10 cellular contexts compared by ENCODE assay signal in the genomic region with DNA sequence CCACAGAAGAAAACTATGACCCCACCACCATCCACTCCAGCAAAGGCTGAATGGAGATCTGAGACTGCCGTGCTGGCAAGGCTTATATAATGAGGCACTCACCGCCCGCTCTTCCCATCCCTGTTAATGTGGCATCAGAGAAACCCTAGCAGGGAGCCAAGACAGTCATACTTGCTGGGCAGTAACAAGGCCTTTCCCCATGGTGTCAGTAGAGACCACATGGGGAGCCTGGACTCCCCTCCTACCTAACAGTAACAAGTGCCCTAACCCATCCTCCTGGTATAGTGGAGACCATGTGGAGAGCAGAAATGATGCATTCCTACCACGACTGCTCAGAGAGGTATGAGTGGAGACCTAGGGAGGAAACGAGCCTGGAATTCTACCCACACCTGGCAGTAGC.
A peak's percentile ranks its signal among the peaks of the same experiment; 100 is the strongest.
DNase-seq lines count a peak whose midpoint lies in the region; ATAC-seq and TF ChIP-seq lines count a peak whose summit lies in the region.
"Had no signal": no experiment of that assay in that cellular context is flagged by ENCODE, and none has a peak within 500 bp of the region (broad histone marks: within the 10 kb centered on the region; RNA-seq: fewer than 3 reads in every experiment).

No MANE protein-coding gene starts in this region.

- peak; percentile 55 for DNase-seq in SK-N-DZ (ENCODE audit: low spot score)
- DNase-seq in left cardiac atrium: no peak
- DNase-seq in stimulated activated effector memory CD8-positive, alpha-beta T cell treated with anti-CD3 and anti-CD28 coated beads, Interleukin-12 subunit alpha, Interleukin-12 subunit beta, amount 100 ng/mL, for 72 hours (ENCODE audit: low spot score in 2 of 2): no peak
- DNase-seq in SKM-1 (lab: John Stamatoyannopoulos, UW; ENCODE audit: unreplicated experiment): no peak
- no peak for DNase-seq in activated effector memory CD4-positive, alpha-beta T cell treated with anti-CD3 and anti-CD28 coated beads, Interleukin-2, amount 50 U/mL, for 16 hours
- DNase-seq in NCI-H2196 treated with DMSO at 0.1 percent for 48 hours (lab: John Stamatoyannopoulos, UW; ENCODE audit: unreplicated experiment): no peak
- DNase-seq: mammary epithelial cell, NCI-H2029 treated with DMSO at 0.1 percent for 48 hours had no signal

- H3K9me3 Mint-ChIP-seq in stimulated activated effector memory CD8-positive, alpha-beta T cell treated with anti-CD3 and anti-CD28 coated beads, Interleukin-12 subunit alpha, Interleukin-12 subunit beta, amount 100 ng/mL, for 72 hours: no peaks in the 10 kb centered on the region

- peak; percentile 30; the same call in 1 of the 3 replicates for TF ChIP-seq CTCF in GM12872 (IDR thresholded peaks at IDR 0.05; ENCODE audit: insufficient read depth, low read depth, low read length)

- no peaks in the 10 kb centered on the region for H3K4me1 Mint-ChIP-seq in stimulated activated effector memory CD8-positive, alpha-beta T cell treated with anti-CD3 and anti-CD28 coated beads, Interleukin-12 subunit alpha, Interleukin-12 subunit beta, amount 100 ng/mL, for 72 hours

- intact Hi-C loops in left cardiac atrium (cut with DNase I): loop anchor here in 1 of 2 donors (10.0 kb wide), 1 partner anchor 266 kb away; no protein-coding TSS in a partner anchor

- no peaks in the 10 kb centered on the region for H3K36me3 Mint-ChIP-seq in stimulated activated effector memory CD8-positive, alpha-beta T cell treated with anti-CD3 and anti-CD28 coated beads, Interleukin-12 subunit alpha, Interleukin-12 subunit beta, amount 100 ng/mL, for 72 hours

- no peak overlapping the region for H3K27ac Mint-ChIP-seq in stimulated activated effector memory CD8-positive, alpha-beta T cell treated with anti-CD3 and anti-CD28 coated beads, Interleukin-12 subunit alpha, Interleukin-12 subunit beta, amount 100 ng/mL, for 72 hours

- ATAC-seq in left cardiac atrium: peak; percentile 59 to 74
- peak; percentile 19 for ATAC-seq in stimulated activated effector memory CD8-positive, alpha-beta T cell treated with anti-CD3 and anti-CD28 coated beads, Interleukin-12 subunit alpha, Interleukin-12 subunit beta, amount 100 ng/mL, for 72 hours
- ATAC-seq in GM21723 (IDR thresholded peaks at IDR 0.05; ENCODE audit: unreplicated experiment): no peak

- H3K4me3 Mint-ChIP-seq in stimulated activated effector memory CD8-positive, alpha-beta T cell treated with anti-CD3 and anti-CD28 coated beads, Interleukin-12 subunit alpha, Interleukin-12 subunit beta, amount 100 ng/mL, for 72 hours: no peak overlapping the region
